In genomic region chr18:3585656-3586509, GRCh38 we compare ENCODE assay signal across 1 cellular context.
A peak's percentile ranks its signal among the peaks of the same experiment; 100 is the strongest.
TF ChIP-seq lines count a peak whose summit lies in the region.

No MANE protein-coding gene starts in this region.

TF ChIP-seq in K562, 482 proteins besides CTCF, POLR2A, EP300 and RAD21 (continued from another document and continues in another):
- no peak for TF ChIP-seq SFPQ (IDR thresholded peaks at IDR 0.05; ENCODE audit: low read depth, low read length)
- TF ChIP-seq STAT5B (CRISPR knock-in tag; IDR thresholded peaks at IDR 0.05), result no peak
- TF ChIP-seq MBD2 (IDR thresholded peaks at IDR 0.05; ENCODE audit: borderline replicate concordance, low read depth), result no peak
- no peak for TF ChIP-seq ZNF347 (CRISPR knock-in tag; IDR thresholded peaks at IDR 0.05; ENCODE audit: low read depth)
- TF ChIP-seq FOXK2 (conservative IDR thresholded peaks at IDR 0.05 in 1 of 2, IDR thresholded peaks at IDR 0.05 in 1 of 2; ENCODE audit: low read depth in 2 of 2), result peak; percentile 35 to 54; a peak in 2 of 4 replicates
- no peak for TF ChIP-seq CLOCK (CRISPR knock-in tag; IDR thresholded peaks at IDR 0.05; ENCODE audit: borderline replicate concordance)
- no peak for TF ChIP-seq RBBP5 (IDR thresholded peaks at IDR 0.05; ENCODE audit: borderline replicate concordance, insufficient read depth, low read length, poor library complexity, severe bottlenecking)
- no peak for TF ChIP-seq ZNF232 (CRISPR knock-in tag; IDR thresholded peaks at IDR 0.05)
- no peak for TF ChIP-seq HNRNPH1 (optimal IDR thresholded peaks at IDR 0.05; ENCODE audit: low read depth, low read length)
- peak; percentile 66; the same call in 1 of the 2 replicates for TF ChIP-seq JUN (IDR thresholded peaks at IDR 0.05; ENCODE audit: borderline replicate concordance, low read depth, low read length)
- no peak; the same call in 1 of the 2 replicates for TF ChIP-seq JUN (CRISPR knock-in tag; IDR thresholded peaks at IDR 0.05; ENCODE audit: borderline replicate concordance)
- no peak for TF ChIP-seq HMGN3 (IDR thresholded peaks at IDR 0.05; ENCODE audit: borderline replicate concordance, extremely low read depth, insufficient read length, low read depth, low read length)
- no peak for TF ChIP-seq ZNF830 (CRISPR knock-in tag; IDR thresholded peaks at IDR 0.05)
- TF ChIP-seq CHCHD3 (CRISPR knock-in tag; IDR thresholded peaks at IDR 0.05), result no peak
- no peak; the same call in 1 of the 2 replicates for TF ChIP-seq ZBTB2 (IDR thresholded peaks at IDR 0.05)
- TF ChIP-seq ARHGAP35 (IDR thresholded peaks at IDR 0.05; ENCODE audit: partially characterized antibody), result no peak
- no peak; the same call in 1 of the 2 replicates for TF ChIP-seq MXI1 (IDR thresholded peaks at IDR 0.05; ENCODE audit: low read depth, low read length)
- no peak for TF ChIP-seq THAP7 (CRISPR knock-in tag; IDR thresholded peaks at IDR 0.05)
- no peak for TF ChIP-seq ZNF717 (CRISPR knock-in tag; IDR thresholded peaks at IDR 0.05)
- TF ChIP-seq IRF2 (CRISPR knock-in tag; IDR thresholded peaks at IDR 0.05), result no peak
- TF ChIP-seq GATAD2A (IDR thresholded peaks at IDR 0.05), result no peak; the same call in 1 of the 2 replicates
- no peak for TF ChIP-seq ZBTB49 (CRISPR knock-in tag; IDR thresholded peaks at IDR 0.05; ENCODE audit: borderline replicate concordance)
- no peak for TF ChIP-seq E2F8 (IDR thresholded peaks at IDR 0.05; ENCODE audit: low read depth, partially characterized antibody)
- no peak for TF ChIP-seq FOXJ3 (CRISPR knock-in tag; IDR thresholded peaks at IDR 0.05)
- TF ChIP-seq KDM2B (CRISPR knock-in tag; IDR thresholded peaks at IDR 0.05), result no peak
- TF ChIP-seq NR2F6 (CRISPR knock-in tag; IDR thresholded peaks at IDR 0.05), result no peak
- TF ChIP-seq FOSL1 (tag; conservative IDR thresholded peaks at IDR 0.05), result peak; percentile 66; the same call in 1 of the 2 replicates
- TF ChIP-seq SAP30 (IDR thresholded peaks at IDR 0.05; ENCODE audit: borderline replicate concordance, insufficient read depth, low read depth, low read length, poor library complexity, severe bottlenecking), result no peak
- TF ChIP-seq ZNF407 (IDR thresholded peaks at IDR 0.05; ENCODE audit: low read depth), result no peak
- peak; percentile 65; the same call in 1 of the 2 replicates for TF ChIP-seq ZEB2 (IDR thresholded peaks at IDR 0.05)
- TF ChIP-seq HIVEP1 (CRISPR knock-in tag; IDR thresholded peaks at IDR 0.05), result no peak
- no peak for TF ChIP-seq EZH2 (IDR thresholded peaks at IDR 0.05; ENCODE audit: borderline replicate concordance, low read depth, low read length)
- TF ChIP-seq BMI1 (IDR thresholded peaks at IDR 0.05; ENCODE audit: low read length), result no peak
- no peak for TF ChIP-seq ZBTB34 (CRISPR knock-in tag; IDR thresholded peaks at IDR 0.05)
- no peak for TF ChIP-seq HES1 (IDR thresholded peaks at IDR 0.05; ENCODE audit: low read depth)
- no peak for TF ChIP-seq NFYB (IDR thresholded peaks at IDR 0.05; ENCODE audit: extremely low read depth, insufficient read length)
- peak; percentile 85 for TF ChIP-seq HDAC2 (IDR thresholded peaks at IDR 0.05)
- no peak for TF ChIP-seq ZNF316 (IDR thresholded peaks at IDR 0.05)
